ENCODE assay signal across 24 cellular contexts in genomic region chr16:26071383-26071782, GRCh38.
"Had no signal": no experiment of that assay in that cellular context is flagged by ENCODE, and none has a peak within 500 bp of the region (broad histone marks: within the 10 kb centered on the region; RNA-seq: fewer than 3 reads in every experiment).

No MANE protein-coding gene starts in this region.

- H3K27me3 ChIP-seq: brain microvascular endothelial cell, esophagus muscularis mucosa, pancreas, right atrium auricular region, vagina had no signal

- H3K4me1 Mint-ChIP-seq: activated naive CD4-positive, alpha-beta T cell treated with anti-CD3 and anti-CD28 coated beads, Interleukin-2, amount 50 U/mL, for 24 hours; naive B cell; stimulated activated naive CD8-positive, alpha-beta T cell treated with anti-CD3 and anti-CD28 coated beads, Interleukin-15, amount 100 ng/mL, for 72 hours had no signal

- H3K4me1 ChIP-seq: esophagus muscularis mucosa, lower lobe of right lung, pancreas, psoas muscle, right atrium auricular region, vagina had no signal

- H3K4me3 ChIP-seq: esophagus muscularis mucosa, lower lobe of right lung, pancreas, psoas muscle, right atrium auricular region, vagina had no signal

- H3K36me3 Mint-ChIP-seq: activated naive CD4-positive, alpha-beta T cell treated with anti-CD3 and anti-CD28 coated beads, Interleukin-2, amount 50 U/mL, for 24 hours; naive B cell had no signal

- DNase-seq: activated CD4-positive, alpha-beta T cell treated with anti-CD3 and anti-CD28 coated beads for 1 hour; activated CD4-positive, alpha-beta T cell treated with anti-CD3 and anti-CD28 coated beads, Interleukin-2, amount 50 U/mL, for 1 hour; activated CD8-positive, alpha-beta T cell treated with anti-CD3 and anti-CD28 coated beads, Interleukin-2, amount 10 ng/mL, durations not matched to agents 7 days and 5 days; activated gamma-delta T cell; aorta; brain microvascular endothelial cell; caudate nucleus; effector CD8-positive, alpha-beta T cell; kidney; lower lobe of right lung; mesendoderm; naive B cell; pancreas; psoas muscle; stimulated activated naive CD8-positive, alpha-beta T cell treated with anti-CD3 and anti-CD28 coated beads, Interleukin-15, amount 100 ng/mL, for 72 hours; T-helper 1 cell; WERI-Rb-1 had no signal

- H3K27me3 Mint-ChIP-seq: dendritic cell treated with granulocyte-macrophage colony-stimulating factor and Interleukin-4, amounts not matched to agents 40 ng/mL and 50 ng/mL, for 4 days had no signal

- H3K9me3 Mint-ChIP-seq: activated naive CD4-positive, alpha-beta T cell treated with anti-CD3 and anti-CD28 coated beads, Interleukin-2, amount 50 U/mL, for 24 hours; dendritic cell treated with granulocyte-macrophage colony-stimulating factor and Interleukin-4, amounts not matched to agents 40 ng/mL and 50 ng/mL, for 4 days; stimulated activated naive CD8-positive, alpha-beta T cell treated with anti-CD3 and anti-CD28 coated beads, Interleukin-15, amount 100 ng/mL, for 72 hours had no signal

- ATAC-seq: activated CD8-positive, alpha-beta T cell treated with anti-CD3 and anti-CD28 coated beads, Interleukin-2, amount 10 ng/mL, durations not matched to agents 7 days and 5 days; left lobe of liver; lower lobe of right lung; pancreas; psoas muscle; stimulated activated naive CD8-positive, alpha-beta T cell treated with anti-CD3 and anti-CD28 coated beads, Interleukin-15, amount 100 ng/mL, for 72 hours had no signal

- H3K36me3 ChIP-seq: brain microvascular endothelial cell, esophagus muscularis mucosa, lower lobe of right lung, pancreas, right atrium auricular region, vagina, WERI-Rb-1 had no signal

- H3K4me3 Mint-ChIP-seq: activated CD8-positive, alpha-beta T cell treated with anti-CD3 and anti-CD28 coated beads, Interleukin-2, amount 10 ng/mL, durations not matched to agents 7 days and 5 days; activated naive CD4-positive, alpha-beta T cell treated with anti-CD3 and anti-CD28 coated beads, Interleukin-2, amount 50 U/mL, for 24 hours; activated T-helper 1 cell treated with anti-CD3 and anti-CD28 coated beads, Interleukin-12 subunit alpha, Interleukin-12 subunit beta, Interleukin-2, Interleukin-4 antibody, amounts not matched to agents 30 ng/mL and 10 ng/mL and 1 ng/mL, durations not matched to agents 14 hours and 24 hours and 36 hours; dendritic cell treated with granulocyte-macrophage colony-stimulating factor and Interleukin-4, amounts not matched to agents 40 ng/mL and 50 ng/mL, for 4 days; naive B cell; stimulated activated naive CD8-positive, alpha-beta T cell treated with anti-CD3 and anti-CD28 coated beads, Interleukin-15, amount 100 ng/mL, for 72 hours had no signal

- H3K9me3 ChIP-seq: esophagus muscularis mucosa, lower lobe of right lung, pancreas, psoas muscle, right atrium auricular region, vagina had no signal

- H3K27ac Mint-ChIP-seq: activated CD8-positive, alpha-beta T cell treated with anti-CD3 and anti-CD28 coated beads, Interleukin-2, amount 10 ng/mL, durations not matched to agents 7 days and 5 days; activated naive CD4-positive, alpha-beta T cell treated with anti-CD3 and anti-CD28 coated beads, Interleukin-2, amount 50 U/mL, for 24 hours; activated T-helper 1 cell treated with anti-CD3 and anti-CD28 coated beads, Interleukin-12 subunit alpha, Interleukin-12 subunit beta, Interleukin-2, Interleukin-4 antibody, amounts not matched to agents 30 ng/mL and 10 ng/mL and 1 ng/mL, durations not matched to agents 14 hours and 24 hours and 36 hours; dendritic cell treated with granulocyte-macrophage colony-stimulating factor and Interleukin-4, amounts not matched to agents 40 ng/mL and 50 ng/mL, for 4 days; naive B cell had no signal

- H3K27ac ChIP-seq: brain microvascular endothelial cell, esophagus muscularis mucosa, lower lobe of right lung, pancreas, psoas muscle, right atrium auricular region, vagina, WERI-Rb-1 had no signal
